1 cellular context compared by ENCODE assay signal in the genomic region with DNA sequence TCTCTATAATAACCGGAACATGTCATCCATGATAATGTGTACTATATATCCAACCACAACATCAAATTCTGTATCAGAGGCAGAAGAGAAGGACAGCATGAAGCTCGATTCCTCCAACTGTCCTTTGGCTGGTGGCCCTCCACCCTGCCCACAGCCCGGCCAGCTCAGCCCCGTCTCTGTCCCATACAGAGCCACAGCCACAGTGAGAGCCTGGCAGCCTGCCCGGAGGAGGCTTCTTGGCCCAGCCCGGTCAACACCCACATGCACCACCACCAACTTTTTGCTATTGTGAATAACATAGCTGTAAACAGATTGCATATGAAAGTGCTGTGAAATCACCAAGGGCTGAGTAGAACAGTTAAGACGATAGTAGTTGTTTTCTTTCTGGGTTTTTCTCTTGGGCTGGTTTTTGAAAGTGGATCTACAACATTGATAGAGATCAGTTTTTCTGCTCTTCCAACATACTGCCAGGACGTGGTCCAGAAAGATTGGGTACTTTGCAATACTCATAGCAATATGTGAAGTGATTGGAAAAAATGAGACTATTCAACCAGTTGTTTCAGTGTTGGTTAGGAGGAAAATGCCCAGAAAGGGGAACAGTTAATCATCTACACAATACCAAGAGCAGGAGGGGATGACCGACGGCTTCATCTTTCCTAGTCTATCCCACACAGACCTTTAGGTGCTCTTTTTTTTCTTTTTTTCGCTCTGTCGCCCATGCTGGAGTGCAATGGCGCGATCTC.
TF ChIP-seq lines count a peak whose summit lies in the region.

No MANE protein-coding gene starts in this region.

TF ChIP-seq in GM12878, 131 proteins besides CTCF, POLR2A, EP300 and RAD21 (continued from another document and continues in another):
- TF ChIP-seq YY1 (IDR thresholded peaks at IDR 0.05; ENCODE audit: low read depth, low read length) (no peak), CHD4 (IDR thresholded peaks at IDR 0.05) (no peak), SIN3A (IDR thresholded peaks at IDR 0.05; ENCODE audit: low read depth, low read length) (no peak), FOXK2 (IDR thresholded peaks at IDR 0.05) (no peak), ZZZ3 (IDR thresholded peaks at IDR 0.05; ENCODE audit: control insufficient read depth, insufficient read length, low read depth) (no peak), RB1 (IDR thresholded peaks at IDR 0.05; ENCODE audit: borderline replicate concordance) (no peak), BCL11A (IDR thresholded peaks at IDR 0.05; ENCODE audit: low read depth, low read length) (peak; percentile 65; the same call in 1 of the 2 replicates), E2F4 (IDR thresholded peaks at IDR 0.05; ENCODE audit: low read depth, low read length) (no peak), CHD2 (IDR thresholded peaks at IDR 0.05; ENCODE audit: borderline replicate concordance, low read depth, low read length) (no peak), SRF (IDR thresholded peaks at IDR 0.05; ENCODE audit: low read depth in 2 of 2, low read length in 2 of 2) (no peak), ZNF274 (IDR thresholded peaks at IDR 0.05; ENCODE audit: insufficient read depth, insufficient read length) (no peak), POLR2AphosphoS2 (IDR thresholded peaks at IDR 0.05; ENCODE audit: low read depth, low read length) (no peak), SIX5 (IDR thresholded peaks at IDR 0.05; ENCODE audit: low read depth, low read length, severe bottlenecking) (no peak), REST (IDR thresholded peaks at IDR 0.05; ENCODE audit: low read depth, low read length) (no peak), BCLAF1 (IDR thresholded peaks at IDR 0.05) (no peak), SMC3 (IDR thresholded peaks at IDR 0.05; ENCODE audit: borderline replicate concordance, low read length) (no peak), BMI1 (IDR thresholded peaks at IDR 0.05; ENCODE audit: borderline replicate concordance) (no peak), ZBTB11 (CRISPR knock-in tag; IDR thresholded peaks at IDR 0.05) (no peak), CBFB (IDR thresholded peaks at IDR 0.05; ENCODE audit: low read depth) (0 out of 2 replicates have a peak, but pooled peaks have one; percentile 42), CREM (IDR thresholded peaks at IDR 0.05; ENCODE audit: low read depth) (no peak), ZNF217 (IDR thresholded peaks at IDR 0.05) (no peak), ZNF592 (IDR thresholded peaks at IDR 0.05) (no peak), TBL1XR1 (IDR thresholded peaks at IDR 0.05; ENCODE audit: low read depth, low read length) (no peak), EED (IDR thresholded peaks at IDR 0.05; ENCODE audit: low read depth) (peak; percentile 64), RBBP5 (conservative IDR thresholded peaks at IDR 0.05) (no peak), RCOR1 (conservative IDR thresholded peaks at IDR 0.05; ENCODE audit: low read depth, low read length) (no peak), PAX8 (IDR thresholded peaks at IDR 0.05) (no peak)
- TF ChIP-seq, protein P1, sequence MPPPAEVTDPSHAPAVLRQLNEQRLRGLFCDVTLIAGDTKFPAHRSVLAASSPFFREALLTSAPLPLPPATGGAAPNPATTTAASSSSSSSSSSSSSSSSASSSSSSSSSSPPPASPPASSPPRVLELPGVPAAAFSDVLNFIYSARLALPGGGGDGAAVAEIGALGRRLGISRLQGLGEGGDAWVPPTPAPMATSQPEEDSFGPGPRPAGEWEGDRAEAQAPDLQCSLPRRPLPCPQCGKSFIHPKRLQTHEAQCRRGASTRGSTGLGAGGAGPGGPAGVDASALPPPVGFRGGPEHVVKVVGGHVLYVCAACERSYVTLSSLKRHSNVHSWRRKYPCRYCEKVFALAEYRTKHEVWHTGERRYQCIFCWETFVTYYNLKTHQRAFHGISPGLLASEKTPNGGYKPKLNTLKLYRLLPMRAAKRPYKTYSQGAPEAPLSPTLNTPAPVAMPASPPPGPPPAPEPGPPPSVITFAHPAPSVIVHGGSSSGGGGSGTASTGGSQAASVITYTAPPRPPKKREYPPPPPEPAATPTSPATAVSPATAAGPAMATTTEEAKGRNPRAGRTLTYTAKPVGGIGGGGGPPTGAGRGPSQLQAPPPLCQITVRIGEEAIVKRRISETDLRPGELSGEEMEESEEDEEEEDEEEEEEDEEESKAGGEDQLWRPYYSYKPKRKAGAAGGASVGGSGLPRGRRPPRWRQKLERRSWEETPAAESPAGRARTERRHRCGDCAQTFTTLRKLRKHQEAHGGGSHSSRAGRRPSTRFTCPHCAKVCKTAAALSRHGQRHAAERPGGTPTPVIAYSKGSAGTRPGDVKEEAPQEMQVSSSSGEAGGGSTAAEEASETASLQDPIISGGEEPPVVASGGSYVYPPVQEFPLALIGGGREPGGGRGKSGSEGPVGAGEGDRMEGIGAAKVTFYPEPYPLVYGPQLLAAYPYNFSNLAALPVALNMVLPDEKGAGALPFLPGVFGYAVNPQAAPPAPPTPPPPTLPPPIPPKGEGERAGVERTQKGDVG (CRISPR knock-in tag; IDR thresholded peaks at IDR 0.05) = no peak
- TF ChIP-seq, protein P2, sequence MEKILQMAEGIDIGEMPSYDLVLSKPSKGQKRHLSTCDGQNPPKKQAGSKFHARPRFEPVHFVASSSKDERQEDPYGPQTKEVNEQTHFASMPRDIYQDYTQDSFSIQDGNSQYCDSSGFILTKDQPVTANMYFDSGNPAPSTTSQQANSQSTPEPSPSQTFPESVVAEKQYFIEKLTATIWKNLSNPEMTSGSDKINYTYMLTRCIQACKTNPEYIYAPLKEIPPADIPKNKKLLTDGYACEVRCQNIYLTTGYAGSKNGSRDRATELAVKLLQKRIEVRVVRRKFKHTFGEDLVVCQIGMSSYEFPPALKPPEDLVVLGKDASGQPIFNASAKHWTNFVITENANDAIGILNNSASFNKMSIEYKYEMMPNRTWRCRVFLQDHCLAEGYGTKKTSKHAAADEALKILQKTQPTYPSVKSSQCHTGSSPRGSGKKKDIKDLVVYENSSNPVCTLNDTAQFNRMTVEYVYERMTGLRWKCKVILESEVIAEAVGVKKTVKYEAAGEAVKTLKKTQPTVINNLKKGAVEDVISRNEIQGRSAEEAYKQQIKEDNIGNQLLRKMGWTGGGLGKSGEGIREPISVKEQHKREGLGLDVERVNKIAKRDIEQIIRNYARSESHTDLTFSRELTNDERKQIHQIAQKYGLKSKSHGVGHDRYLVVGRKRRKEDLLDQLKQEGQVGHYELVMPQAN (conservative IDR thresholded peaks at IDR 0.05) = no peak
- TF ChIP-seq, protein P3, sequence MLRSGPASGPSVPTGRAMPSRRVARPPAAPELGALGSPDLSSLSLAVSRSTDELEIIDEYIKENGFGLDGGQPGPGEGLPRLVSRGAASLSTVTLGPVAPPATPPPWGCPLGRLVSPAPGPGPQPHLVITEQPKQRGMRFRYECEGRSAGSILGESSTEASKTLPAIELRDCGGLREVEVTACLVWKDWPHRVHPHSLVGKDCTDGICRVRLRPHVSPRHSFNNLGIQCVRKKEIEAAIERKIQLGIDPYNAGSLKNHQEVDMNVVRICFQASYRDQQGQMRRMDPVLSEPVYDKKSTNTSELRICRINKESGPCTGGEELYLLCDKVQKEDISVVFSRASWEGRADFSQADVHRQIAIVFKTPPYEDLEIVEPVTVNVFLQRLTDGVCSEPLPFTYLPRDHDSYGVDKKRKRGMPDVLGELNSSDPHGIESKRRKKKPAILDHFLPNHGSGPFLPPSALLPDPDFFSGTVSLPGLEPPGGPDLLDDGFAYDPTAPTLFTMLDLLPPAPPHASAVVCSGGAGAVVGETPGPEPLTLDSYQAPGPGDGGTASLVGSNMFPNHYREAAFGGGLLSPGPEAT (IDR thresholded peaks at IDR 0.05; ENCODE audit: low read depth) = peak; percentile 72; the same call in 1 of the 2 replicates
